2 cellular contexts compared by ENCODE assay signal in genomic region chr3:28800203-28800602, GRCh38.
TF ChIP-seq lines count a peak whose summit lies in the region.

No MANE protein-coding gene starts in this region.

TF ChIP-seq in GM23338, 12 proteins besides CTCF, POLR2A, EP300 and RAD21 (continued from another document):
- no peak for TF ChIP-seq REST (IDR thresholded peaks at IDR 0.05; ENCODE audit: unreplicated experiment)
- TF ChIP-seq ZNF114 (CRISPR knock-in tag; IDR thresholded peaks at IDR 0.05): no peak
- no peak for TF ChIP-seq STAT1 (IDR thresholded peaks at IDR 0.05; ENCODE audit: unreplicated experiment)
- no peak for TF ChIP-seq CREB1 (CRISPR knock-in tag; IDR thresholded peaks at IDR 0.05; ENCODE audit: low read depth)

TF ChIP-seq in HEK293, 187 proteins besides CTCF, POLR2A, EP300 and RAD21 (continued from another document):
- no peak for TF ChIP-seq ZSCAN18 (tag by site-specific recombination; IDR thresholded peaks at IDR 0.05)
